In the genomic region with DNA sequence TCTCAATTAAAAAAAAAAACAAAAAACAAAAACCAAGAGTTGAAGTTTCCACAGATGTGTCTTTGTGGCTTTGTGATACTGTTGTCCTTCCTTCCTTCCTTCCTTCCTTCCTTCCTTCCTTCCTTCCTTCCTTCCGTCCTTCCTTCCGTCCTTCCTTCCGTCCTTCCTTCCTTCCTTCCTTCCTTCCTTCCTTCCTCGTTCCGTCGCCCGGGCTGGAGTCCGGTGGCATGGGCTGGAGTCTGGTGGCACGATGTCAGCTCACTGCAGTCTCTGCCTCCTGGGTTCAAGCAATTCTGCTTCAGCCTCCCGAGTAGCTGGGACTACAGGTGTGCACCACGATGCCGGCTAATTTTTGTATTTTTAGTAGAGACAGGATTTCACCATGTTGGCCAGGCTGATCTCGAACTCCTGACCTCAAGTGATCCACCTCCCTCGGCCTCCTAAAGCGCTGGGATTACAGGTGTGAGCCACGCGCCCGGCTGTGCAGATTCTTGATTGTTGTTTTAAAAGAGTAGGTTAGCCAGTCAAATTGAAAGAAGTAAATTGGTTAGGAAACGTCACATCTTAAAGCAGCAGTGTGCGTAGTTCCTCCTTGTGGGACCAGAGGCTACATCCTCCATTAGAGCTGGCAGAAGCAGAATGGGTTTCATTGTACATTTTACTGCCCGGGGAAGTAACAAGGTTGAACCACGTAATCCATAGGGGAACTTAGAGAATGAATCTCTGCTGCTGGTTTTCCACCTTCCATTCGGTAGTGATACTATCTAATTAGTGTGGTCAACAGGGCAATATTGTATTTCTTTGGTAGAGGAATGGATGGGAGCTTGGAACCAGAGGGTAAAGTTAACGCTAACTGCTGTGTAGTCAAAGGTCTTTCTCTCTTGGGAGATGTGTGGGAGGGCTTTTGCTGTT, we compare ENCODE assay signal across 10 cellular contexts. TPM values are rescaled to one million over a fixed set of nuclear protein-coding genes. Genes with fewer than 3 reads are reported as not detected.
DNase-seq lines count a peak whose midpoint lies in the region; ATAC-seq and TF ChIP-seq lines count a peak whose summit lies in the region.
"Had no signal": no experiment of that assay in that cellular context is flagged by ENCODE, and none has a peak within 500 bp of the region (broad histone marks: within the 10 kb centered on the region; RNA-seq: fewer than 3 reads in every experiment).

No MANE protein-coding gene starts in this region.

- peak overlapping the region; percentile 29 for H3K4me3 Mint-ChIP-seq in activated CD4-positive, alpha-beta memory T cell treated with anti-CD3 and anti-CD28 coated beads, Interleukin-2, amount 10 ng/mL, durations not matched to agents 7 days and 5 days

- peak overlapping the region in 8 of 10 donors; percentile 13 to 77 (median 72) for H3K27ac ChIP-seq in heart right ventricle
- H3K27ac ChIP-seq in upper lobe of right lung = no peak overlapping the region

- WGBS in heart right ventricle, 2 donors = 75 to 87% methylated on average over 21 to 24 of the region's 24 CpGs

- no peaks in the 10 kb centered on the region for H3K9me3 ChIP-seq in heart right ventricle
- H3K9me3 ChIP-seq in upper lobe of right lung = no peaks in the 10 kb centered on the region

- peaks cover 59% of the 10 kb centered on the region for H3K4me1 Mint-ChIP-seq in activated CD4-positive, alpha-beta memory T cell treated with anti-CD3 and anti-CD28 coated beads, Interleukin-2, amount 10 ng/mL, durations not matched to agents 7 days and 5 days

- no peaks in the 10 kb centered on the region for H3K9me3 Mint-ChIP-seq in activated CD4-positive, alpha-beta memory T cell treated with anti-CD3 and anti-CD28 coated beads, Interleukin-2, amount 10 ng/mL, durations not matched to agents 7 days and 5 days

- DNase-seq in heart right ventricle (no peak), cardiac septum (ENCODE audit: low spot score) (no peak), upper lobe of right lung (no peak), NOMO-1 treated with DMSO at 0.1 percent for 48 hours (lab: John Stamatoyannopoulos, UW; ENCODE audit: unreplicated experiment) (no peak), HK-2 (ENCODE audit: unreplicated experiment) (no peak), sciatic nerve (ENCODE audit: low spot score) (no peak)
- DNase-seq in activated CD4-positive, alpha-beta memory T cell treated with anti-CD3 and anti-CD28 coated beads, Interleukin-2, amount 10 ng/mL, durations not matched to agents 7 days and 5 days = no peak
- DNase-seq: NCI-H748 treated with DMSO at 0.1 percent for 48 hours had no signal

- ATAC-seq in heart right ventricle (no peak), HG02840 (IDR thresholded peaks at IDR 0.05; ENCODE audit: low FRiP score, unreplicated experiment) (peak; percentile 69), upper lobe of right lung (peak; percentile 64), sciatic nerve (no peak)

- peak overlapping the region; percentile 47 for H3K27ac Mint-ChIP-seq in activated CD4-positive, alpha-beta memory T cell treated with anti-CD3 and anti-CD28 coated beads, Interleukin-2, amount 10 ng/mL, durations not matched to agents 7 days and 5 days

- peaks cover 70% of the 10 kb centered on the region for H3K36me3 Mint-ChIP-seq in activated CD4-positive, alpha-beta memory T cell treated with anti-CD3 and anti-CD28 coated beads, Interleukin-2, amount 10 ng/mL, durations not matched to agents 7 days and 5 days (ENCODE audit: low read depth)

- intact Hi-C loops in heart right ventricle (cut with DNase I) (no loop called here), cardiac septum (cut with DNase I) (loop anchor here (5.0 kb wide), 1 partner anchor 35 kb away; no protein-coding TSS in a partner anchor), upper lobe of right lung (cut with DNase I) (no loop called here), sciatic nerve (cut with DNase I) (no loop called here)

- H3K27me3 ChIP-seq in heart right ventricle (no peaks in the 10 kb centered on the region), upper lobe of right lung (no peaks in the 10 kb centered on the region)

- H3K27me3 Mint-ChIP-seq in activated CD4-positive, alpha-beta memory T cell treated with anti-CD3 and anti-CD28 coated beads, Interleukin-2, amount 10 ng/mL, durations not matched to agents 7 days and 5 days = no peaks in the 10 kb centered on the region

- CTCF ChIA-PET in activated CD4-positive, alpha-beta memory T cell treated with anti-CD3 and anti-CD28 coated beads, Interleukin-2, amount 10 ng/mL, durations not matched to agents 7 days and 5 days (lab: Charles Lee) = no interaction called here

- peaks cover 11 to 91% (median 73%) of the 10 kb centered on the region in 9 donors for H3K4me1 ChIP-seq in heart right ventricle
- peaks cover 43% of the 10 kb centered on the region for H3K4me1 ChIP-seq in upper lobe of right lung

- TF ChIP-seq CTCF in heart right ventricle (IDR thresholded peaks at IDR 0.05) (no peak), upper lobe of right lung (IDR thresholded peaks at IDR 0.05) (no peak)

- H3K36me3 ChIP-seq in heart right ventricle (peaks cover 0 to 52% (median 3%) of the 10 kb centered on the region in 9 donors), upper lobe of right lung (peaks cover 41% of the 10 kb centered on the region)

- H3K4me3 ChIP-seq in heart right ventricle (no peak overlapping the region), upper lobe of right lung (no peak overlapping the region)
- H3K4me3 ChIP-seq: lung had no signal

- POLR2A ChIA-PET in activated CD4-positive, alpha-beta memory T cell treated with anti-CD3 and anti-CD28 coated beads, Interleukin-2, amount 10 ng/mL, durations not matched to agents 7 days and 5 days (lab: Charles Lee) = interaction anchor here (1.0 kb wide), 1 partner anchor 25 kb away, joined by 3 read pairs; no protein-coding TSS in a partner anchor

RNA-seq across cellular contexts. Expression of a gene that starts 20.6 kb away (rescaled TPM):
- 100 to 1,000 TPM; 144 to 200 (median 188) TPM for total RNA-seq in heart right ventricle
- 100 to 1,000 TPM; 114 to 117 TPM for polyA plus RNA-seq in heart right ventricle
- 171 TPM for total RNA-seq in cardiac septum
- 10 to 100 TPM; 85.9 to 97.1 TPM for total RNA-seq in activated CD4-positive, alpha-beta memory T cell treated with anti-CD3 and anti-CD28 coated beads, Interleukin-2, amount 10 ng/mL, durations not matched to agents 7 days and 5 days
- total RNA-seq in upper lobe of right lung = 95.8 TPM
- 129 TPM for total RNA-seq in sciatic nerve

Comparison
In these comparisons a context has a peak if more than half of its experiments do, and no peak if none do; other contexts are left out.
1. ATAC-seq: peak in HG02840 (single experiment) and upper lobe of right lung (single experiment); none in heart right ventricle (0 of 8) and sciatic nerve (single experiment).